Comparison of ENCODE assay signal across 32 cellular contexts in genomic region chr15:26614734-26615133, GRCh38.
"Had no signal": no experiment of that assay in that cellular context is flagged by ENCODE, and none has a peak within 500 bp of the region (broad histone marks: within the 10 kb centered on the region; RNA-seq: fewer than 3 reads in every experiment).

No MANE protein-coding gene starts in this region.

- DNase-seq: activated CD4-positive, alpha-beta memory T cell treated with anti-CD3 and anti-CD28 coated beads, Interleukin-2, amount 10 ng/mL, durations not matched to agents 7 days and 5 days; activated CD4-positive, alpha-beta T cell treated with anti-CD3 and anti-CD28 coated beads for 1 hour; activated CD4-positive, alpha-beta T cell treated with anti-CD3 and anti-CD28 coated beads for 36 hours; activated CD4-positive, alpha-beta T cell treated with anti-CD3 and anti-CD28 coated beads for 48 hours; activated CD4-positive, alpha-beta T cell treated with anti-CD3 and anti-CD28 coated beads, Interleukin-2, amount 10 ng/mL, durations not matched to agents 7 days and 5 days; activated CD4-positive, alpha-beta T cell treated with anti-CD3 and anti-CD28 coated beads, Interleukin-2, amount 50 U/mL, for 48 hours; activated CD4-positive, CD25-positive, alpha-beta regulatory T cell; activated CD8-positive, alpha-beta memory T cell treated with anti-CD3 and anti-CD28 coated beads for 24 hours; activated CD8-positive, alpha-beta memory T cell treated with anti-CD3 and anti-CD28 coated beads, Interleukin-2, amount 10 ng/mL, durations not matched to agents 7 days and 5 days; activated CD8-positive, alpha-beta memory T cell treated with anti-CD3 and anti-CD28 coated beads, Interleukin-2, amount 50 U/mL, for 48 hours; activated CD8-positive, alpha-beta T cell treated with anti-CD3 and anti-CD28 coated beads, Interleukin-2, amount 10 ng/mL, durations not matched to agents 7 days and 5 days; activated effector memory CD4-positive, alpha-beta T cell treated with Interleukin-2 at 50 U/mL for 16 hours; activated gamma-delta T cell; activated naive CD4-positive, alpha-beta T cell treated with anti-CD3 and anti-CD28 coated beads, Interleukin-2, amount 10 ng/mL, durations not matched to agents 7 days and 5 days; activated naive CD4-positive, alpha-beta T cell treated with Interleukin-2 at 50 U/mL for 16 hours; activated naive CD8-positive, alpha-beta T cell treated with anti-CD3 and anti-CD28 coated beads for 36 hours; activated T-cell treated with anti-CD3 and anti-CD28 coated beads, Interleukin-2, amount 50 U/mL, for 24 hours; activated T-cell treated with anti-CD3 and anti-CD28 coated beads, Interleukin-2, amount 50 U/mL, for 48 hours; adrenal gland; amygdala; anterior cingulate cortex; caudate nucleus; cerebellar nuclear complex; T-helper 1 cell; T-helper 2 cell; T-helper 9 cell; WERI-Rb-1 had no signal

- H3K36me3 ChIP-seq: adrenal gland, ascending aorta, cardiac muscle cell had no signal

- ATAC-seq: activated CD4-positive, alpha-beta T cell treated with anti-CD3 and anti-CD28 coated beads for 36 hours; activated CD4-positive, CD25-positive, alpha-beta regulatory T cell treated with anti-CD3 and anti-CD28 coated beads, Interleukin-2, amount 50 U/mL, for 24 hours; activated CD8-positive, alpha-beta memory T cell treated with anti-CD3 and anti-CD28 coated beads, Interleukin-2, amount 10 ng/mL, durations not matched to agents 7 days and 5 days; activated CD8-positive, alpha-beta T cell treated with anti-CD3 and anti-CD28 coated beads, Interleukin-2, amount 10 ng/mL, durations not matched to agents 7 days and 5 days had no signal

- H3K4me1 ChIP-seq: adrenal gland, ascending aorta had no signal

- H3K9me3 ChIP-seq: adrenal gland, ascending aorta had no signal

- H3K27ac ChIP-seq: adrenal gland, ascending aorta, cardiac muscle cell, WERI-Rb-1 had no signal

- H3K4me3 ChIP-seq: adrenal gland, ascending aorta, cardiac muscle cell had no signal

- H3K27me3 ChIP-seq: adrenal gland, ascending aorta, cardiac muscle cell had no signal

- FAIRE-seq: bronchial epithelial cell, TTC549 had no signal
